Comparison of ENCODE assay signal across 8 cellular contexts in the genomic region with DNA sequence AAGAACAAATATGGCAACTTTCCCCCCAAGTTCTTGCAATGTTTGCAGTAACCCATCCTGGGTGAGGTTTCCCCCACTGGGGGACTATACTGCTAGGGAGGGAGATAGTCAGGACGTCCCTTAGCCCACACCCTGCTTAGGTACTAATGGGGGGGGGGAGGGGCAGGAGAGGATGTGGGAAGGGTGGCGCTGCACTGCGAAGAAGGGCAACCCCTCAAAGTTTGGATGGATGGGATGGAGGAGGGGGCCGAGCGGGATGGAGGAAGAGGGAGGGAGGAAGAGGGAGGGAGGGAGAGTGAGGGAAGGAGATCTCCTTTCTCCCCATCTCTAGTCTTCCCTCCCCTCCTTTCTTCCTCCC.
DNase-seq lines count a peak whose midpoint lies in the region; ATAC-seq lines count a peak whose summit lies in the region.

No MANE protein-coding gene starts in this region.

- H3K4me3 Mint-ChIP-seq in CD4-positive, CD25-positive, alpha-beta regulatory T cell = peak overlapping the region in 3 of 4 donors; percentile 59 to 80 (median 71)

- peaks cover 23% of the 10 kb centered on the region for H3K4me1 ChIP-seq in CD4-positive, CD25-positive, alpha-beta regulatory T cell (ENCODE audit: control insufficient read depth, insufficient read depth, low read length, poor library complexity, severe bottlenecking)
- H3K4me1 ChIP-seq in Karpas-422 (ENCODE audit: low read length) (peaks cover 19% of the 10 kb centered on the region), duodenal mucosa (ENCODE audit: control insufficient read depth in 1 of 2, insufficient read depth in 2 of 2, low read length in 2 of 2) (peaks cover 4 to 11% of the 10 kb centered on the region in 2 donors), neuron (ENCODE audit: insufficient read depth, low read length) (peaks cover 46% of the 10 kb centered on the region)

- no peak for ATAC-seq in CD4-positive, CD25-positive, alpha-beta regulatory T cell (ENCODE audit: low read depth in 2 of 2)
- no peak for ATAC-seq in HG03095 (IDR thresholded peaks at IDR 0.05; ENCODE audit: unreplicated experiment)
- no peak for ATAC-seq in HG02852 (IDR thresholded peaks at IDR 0.05; ENCODE audit: unreplicated experiment)

- no peak overlapping the region for H3K4me3 ChIP-seq in CD4-positive, CD25-positive, alpha-beta regulatory T cell (ENCODE audit: low read depth, low read length)
- H3K4me3 ChIP-seq in Karpas-422 (ENCODE audit: low read length) (peak overlapping the region; percentile 97), duodenal mucosa (ENCODE audit: low read depth in 1 of 2, low read length in 2 of 2) (peak overlapping the region; percentile 65 to 71), neuron (ENCODE audit: low read length) (peak overlapping the region; percentile 53)

- H3K36me3 Mint-ChIP-seq in CD4-positive, CD25-positive, alpha-beta regulatory T cell = no peaks in the 10 kb centered on the region

- no peak overlapping the region for H3K27ac Mint-ChIP-seq in CD4-positive, CD25-positive, alpha-beta regulatory T cell

- no peaks in the 10 kb centered on the region for H3K36me3 ChIP-seq in CD4-positive, CD25-positive, alpha-beta regulatory T cell (ENCODE audit: control insufficient read depth, insufficient read depth, low read length)
- H3K36me3 ChIP-seq in Karpas-422 (ENCODE audit: insufficient read depth, low read length) (no peaks in the 10 kb centered on the region), duodenal mucosa (ENCODE audit: control insufficient read depth in 1 of 2, insufficient read depth in 2 of 2, low read length in 2 of 2) (no peaks in the 10 kb centered on the region), neuron (ENCODE audit: insufficient read depth, low read length) (no peaks in the 10 kb centered on the region)

- H3K9ac ChIP-seq in Karpas-422 (ENCODE audit: low read length) (peak overlapping the region; percentile 75), duodenal mucosa (ENCODE audit: low read depth in 1 of 2, low read length in 2 of 2) (no peak overlapping the region)

- no peak for DNase-seq in CD4-positive, CD25-positive, alpha-beta regulatory T cell
- DNase-seq in Karpas-422 = no peak
- DNase-seq in NCI-H2081 (lab: John Stamatoyannopoulos, UW) = no peak
- DNase-seq in iPS-NIHi11 (ENCODE audit: low spot score) = no peak

- H3K9me3 Mint-ChIP-seq in CD4-positive, CD25-positive, alpha-beta regulatory T cell = peaks cover 0 to 6% (median 0%) of the 10 kb centered on the region in 7 donors

- H3K9me3 ChIP-seq in CD4-positive, CD25-positive, alpha-beta regulatory T cell (ENCODE audit: control insufficient read depth in 2 of 2, low read length in 2 of 2) = no peaks in the 10 kb centered on the region
- H3K9me3 ChIP-seq in Karpas-422 (ENCODE audit: low read length) (no peaks in the 10 kb centered on the region), duodenal mucosa (ENCODE audit: control insufficient read depth in 1 of 2, low read length in 2 of 2) (no peaks in the 10 kb centered on the region), neuron (ENCODE audit: low read length) (no peaks in the 10 kb centered on the region)

- H3K4me2 ChIP-seq in Karpas-422 (ENCODE audit: low read depth, low read length, poor library complexity, severe bottlenecking) = peak overlapping the region; percentile 99

- peaks cover 91% of the 10 kb centered on the region for H3K27me3 Mint-ChIP-seq in CD4-positive, CD25-positive, alpha-beta regulatory T cell

- H3K4me1 Mint-ChIP-seq in CD4-positive, CD25-positive, alpha-beta regulatory T cell = peaks cover 0 to 40% (median 15%) of the 10 kb centered on the region in 4 donors

- no peaks in the 10 kb centered on the region for H3K79me2 ChIP-seq in Karpas-422 (ENCODE audit: low read length)

- no peaks in the 10 kb centered on the region for H4K20me1 ChIP-seq in Karpas-422 (ENCODE audit: insufficient read depth, low read depth, low read length)

- H3K9me2 ChIP-seq in Karpas-422 (replicated peaks; ENCODE audit: insufficient read depth, low read length) = no peaks in the 10 kb centered on the region

- H3K27me3 ChIP-seq in CD4-positive, CD25-positive, alpha-beta regulatory T cell (ENCODE audit: control insufficient read depth, insufficient read depth, low read length) = peaks cover 40% of the 10 kb centered on the region
- H3K27me3 ChIP-seq in Karpas-422 (ENCODE audit: low read length) (no peaks in the 10 kb centered on the region), duodenal mucosa (ENCODE audit: control insufficient read depth in 1 of 2, insufficient read depth in 2 of 2, low read length in 2 of 2) (peaks cover 88 to 95% of the 10 kb centered on the region in 2 donors), neuron (ENCODE audit: insufficient read depth, low read length) (peaks cover 73% of the 10 kb centered on the region)

- H2AFZ ChIP-seq in Karpas-422 (ENCODE audit: low read length) = peak overlapping the region; percentile 100
- H2AFZ ChIP-seq in neuron (ENCODE audit: low read depth, low read length) = no peak overlapping the region

- no peak overlapping the region for H3K27ac ChIP-seq in CD4-positive, CD25-positive, alpha-beta regulatory T cell (ENCODE audit: insufficient read depth, low read length, poor library complexity, severe bottlenecking)
- H3K27ac ChIP-seq in Karpas-422 (ENCODE audit: low read length) = no peak overlapping the region
- H3K27ac ChIP-seq in duodenal mucosa (ENCODE audit: low read depth, low read length) = no peak overlapping the region
